In genomic region chr13:76239031-76239680, GRCh38 we compare ENCODE assay signal across 25 cellular contexts.
"Had no signal": no experiment of that assay in that cellular context is flagged by ENCODE, and none has a peak within 500 bp of the region (broad histone marks: within the 10 kb centered on the region; RNA-seq: fewer than 3 reads in every experiment).

No MANE protein-coding gene starts in this region.

- DNase-seq: activated CD4-positive, alpha-beta T cell treated with anti-CD3 and anti-CD28 coated beads, Interleukin-2, amount 10 ng/mL, durations not matched to agents 24 days and 14 days; activated CD4-positive, alpha-beta T cell treated with anti-CD3 and anti-CD28 coated beads, Interleukin-2, amount 50 U/mL, for 48 hours; activated CD4-positive, CD25-positive, alpha-beta regulatory T cell treated with anti-CD3 and anti-CD28 coated beads, Interleukin-2, amount 50 U/mL, for 72 hours; activated CD8-positive, alpha-beta memory T cell treated with anti-CD3 and anti-CD28 coated beads, Interleukin-2, amount 10 ng/mL, durations not matched to agents 7 days and 5 days; activated effector memory CD4-positive, alpha-beta T cell treated with anti-CD3 and anti-CD28 coated beads, Interleukin-2, amount 50 U/mL, for 16 hours; activated naive CD4-positive, alpha-beta T cell treated with Interleukin-2 at 50 U/mL for 16 hours; activated T-cell treated with anti-CD3 and anti-CD28 coated beads, Interleukin-2, amount 50 U/mL, for 4 hours; anterior cingulate cortex; caudate nucleus; Karpas-422; NCI-H1105 treated with DMSO at 0.1 percent for 48 hours; NCI-H1436 treated with DMSO at 0.1 percent for 48 hours; NCI-H187 treated with DMSO at 0.1 percent for 48 hours; NCI-H2081 treated with DMSO at 0.1 percent for 48 hours; NCI-H226; NCI-H526; NCI-H82; RPMI8226; SHP77; T-helper 17 cell; T-helper 9 cell had no signal

- H3K4me3 ChIP-seq: K562 had no signal

- ATAC-seq: activated CD8-positive, alpha-beta memory T cell treated with anti-CD3 and anti-CD28 coated beads, Interleukin-2, amount 10 ng/mL, durations not matched to agents 7 days and 5 days; activated naive CD4-positive, alpha-beta T cell treated with anti-CD3 and anti-CD28 coated beads, Interleukin-2, amount 50 U/mL, for 72 hours; activated T-cell treated with anti-CD3 and anti-CD28 coated beads, Interleukin-2, amount 50 U/mL, for 4 hours; K562; Panc1; T-helper 17 cell; WTC11 had no signal
